Comparison of ENCODE assay signal across 1 cellular context in genomic region chr10:28743576-28743975, GRCh38.
TF ChIP-seq lines count a peak whose summit lies in the region.

No MANE protein-coding gene starts in this region.

TF ChIP-seq in HepG2, 621 proteins besides CTCF, POLR2A, EP300 and RAD21:
- TF ChIP-seq, protein P1, sequence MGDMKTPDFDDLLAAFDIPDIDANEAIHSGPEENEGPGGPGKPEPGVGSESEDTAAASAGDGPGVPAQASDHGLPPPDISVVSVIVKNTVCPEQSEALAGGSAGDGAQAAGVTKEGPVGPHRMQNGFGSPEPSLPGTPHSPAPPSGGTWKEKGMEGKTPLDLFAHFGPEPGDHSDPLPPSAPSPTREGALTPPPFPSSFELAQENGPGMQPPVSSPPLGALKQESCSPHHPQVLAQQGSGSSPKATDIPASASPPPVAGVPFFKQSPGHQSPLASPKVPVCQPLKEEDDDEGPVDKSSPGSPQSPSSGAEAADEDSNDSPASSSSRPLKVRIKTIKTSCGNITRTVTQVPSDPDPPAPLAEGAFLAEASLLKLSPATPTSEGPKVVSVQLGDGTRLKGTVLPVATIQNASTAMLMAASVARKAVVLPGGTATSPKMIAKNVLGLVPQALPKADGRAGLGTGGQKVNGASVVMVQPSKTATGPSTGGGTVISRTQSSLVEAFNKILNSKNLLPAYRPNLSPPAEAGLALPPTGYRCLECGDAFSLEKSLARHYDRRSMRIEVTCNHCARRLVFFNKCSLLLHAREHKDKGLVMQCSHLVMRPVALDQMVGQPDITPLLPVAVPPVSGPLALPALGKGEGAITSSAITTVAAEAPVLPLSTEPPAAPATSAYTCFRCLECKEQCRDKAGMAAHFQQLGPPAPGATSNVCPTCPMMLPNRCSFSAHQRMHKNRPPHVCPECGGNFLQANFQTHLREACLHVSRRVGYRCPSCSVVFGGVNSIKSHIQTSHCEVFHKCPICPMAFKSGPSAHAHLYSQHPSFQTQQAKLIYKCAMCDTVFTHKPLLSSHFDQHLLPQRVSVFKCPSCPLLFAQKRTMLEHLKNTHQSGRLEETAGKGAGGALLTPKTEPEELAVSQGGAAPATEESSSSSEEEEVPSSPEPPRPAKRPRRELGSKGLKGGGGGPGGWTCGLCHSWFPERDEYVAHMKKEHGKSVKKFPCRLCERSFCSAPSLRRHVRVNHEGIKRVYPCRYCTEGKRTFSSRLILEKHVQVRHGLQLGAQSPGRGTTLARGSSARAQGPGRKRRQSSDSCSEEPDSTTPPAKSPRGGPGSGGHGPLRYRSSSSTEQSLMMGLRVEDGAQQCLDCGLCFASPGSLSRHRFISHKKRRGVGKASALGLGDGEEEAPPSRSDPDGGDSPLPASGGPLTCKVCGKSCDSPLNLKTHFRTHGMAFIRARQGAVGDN (CRISPR knock-in tag; IDR thresholded peaks at IDR 0.05): 0 out of 2 replicates have a peak, but pooled peaks have one; percentile 12
- TF ChIP-seq ZNF572 (CRISPR knock-in tag; IDR thresholded peaks at IDR 0.05): 0 out of 2 replicates have a peak, but pooled peaks have one; percentile 28
- TF ChIP-seq MEF2D (CRISPR knock-in tag; IDR thresholded peaks at IDR 0.05): no peak
